In the genomic region with DNA sequence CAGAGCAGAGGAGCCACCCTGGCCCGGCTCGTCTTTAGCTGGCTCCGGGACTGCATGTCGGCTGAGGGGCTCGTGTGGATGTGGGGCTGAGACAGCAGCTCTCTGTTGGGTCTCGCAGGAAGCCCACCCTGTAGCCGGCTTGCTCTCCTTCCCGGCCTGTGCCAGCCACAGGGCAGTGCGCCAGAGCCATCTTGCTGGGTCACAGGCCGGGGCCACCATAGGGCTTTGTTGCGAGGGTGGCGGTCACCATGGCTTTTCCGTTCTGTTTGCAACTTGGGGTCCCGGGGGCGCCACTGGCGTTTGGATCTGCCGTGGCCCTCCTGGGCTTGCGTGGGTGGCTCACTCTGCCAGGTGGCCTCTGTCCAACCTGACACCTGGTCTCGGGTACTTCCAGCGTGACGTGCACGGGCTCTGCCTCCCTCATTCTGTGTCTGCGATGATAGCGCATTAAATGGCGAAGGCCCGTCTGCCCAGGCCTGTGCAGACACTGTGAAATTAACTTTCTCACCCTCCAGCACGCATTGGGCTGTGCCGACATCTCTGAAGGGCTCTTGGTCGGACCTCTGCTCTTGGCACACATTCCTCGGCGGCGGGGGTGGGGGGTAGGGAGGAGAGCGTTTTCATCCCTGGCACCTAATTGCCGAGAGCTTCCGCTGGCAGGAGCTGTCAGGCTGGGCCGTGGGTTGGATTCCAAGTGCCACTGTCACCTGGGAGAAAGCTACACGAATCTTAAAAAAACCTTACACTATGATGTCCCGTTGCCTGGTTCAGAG, we compare ENCODE assay signal across 32 cellular contexts.
"Had no signal": no experiment of that assay in that cellular context is flagged by ENCODE, and none has a peak within 500 bp of the region (broad histone marks: within the 10 kb centered on the region; RNA-seq: fewer than 3 reads in every experiment).

No MANE protein-coding gene starts in this region.

- H3K27ac Mint-ChIP-seq: activated CD4-positive, alpha-beta T cell treated with anti-CD3 and anti-CD28 coated beads, Interleukin-2, amount 10 ng/mL, durations not matched to agents 24 days and 14 days; activated CD8-positive, alpha-beta T cell treated with anti-CD3 and anti-CD28 coated beads for 36 hours; activated naive CD4-positive, alpha-beta T cell treated with anti-CD3 and anti-CD28 coated beads, Interleukin-2, amount 50 U/mL, for 24 hours; activated naive CD8-positive, alpha-beta T cell treated with anti-CD3 and anti-CD28 coated beads, Interleukin-2, amount 10 ng/mL, durations not matched to agents 7 days and 5 days; activated T-helper 2 cell treated with anti-CD3 and anti-CD28 coated beads, Interferon-gamma antibody, Interleukin-2, Interleukin-4, amounts not matched to agents 10 μg/mL and 5 μg/mL and 100 μg/mL, durations not matched to agents 14 hours and 24 hours and 36 hours; T-helper 1 cell treated with Interleukin-12 subunit alpha and Interleukin-12 subunit beta and Interleukin-4 antibody, amounts not matched to agents 30 μg/mL and 1 μg/mL, for 36 hours; T-helper 2 cell treated with Interferon-gamma antibody and Interleukin-4, amounts not matched to agents 5 μg/mL and 100 μg/mL, for 36 hours had no signal

- H3K4me1 Mint-ChIP-seq: activated CD4-positive, alpha-beta T cell treated with anti-CD3 and anti-CD28 coated beads, Interleukin-2, amount 10 ng/mL, durations not matched to agents 24 days and 14 days; activated naive CD4-positive, alpha-beta T cell treated with anti-CD3 and anti-CD28 coated beads, Interleukin-2, amount 50 U/mL, for 24 hours; activated naive CD8-positive, alpha-beta T cell treated with anti-CD3 and anti-CD28 coated beads, Interleukin-2, amount 10 ng/mL, durations not matched to agents 7 days and 5 days had no signal

- H3K9me3 ChIP-seq: ascending aorta, Peyer's patch, SJSA1, SK-N-SH had no signal

- H3K4me1 ChIP-seq: breast epithelium, Peyer's patch, SJSA1 had no signal

- H3K27me3 Mint-ChIP-seq: activated CD4-positive, alpha-beta T cell treated with anti-CD3 and anti-CD28 coated beads, Interleukin-2, amount 10 ng/mL, durations not matched to agents 24 days and 14 days; activated CD8-positive, alpha-beta T cell treated with anti-CD3 and anti-CD28 coated beads for 36 hours; activated naive CD4-positive, alpha-beta T cell treated with anti-CD3 and anti-CD28 coated beads, Interleukin-2, amount 50 U/mL, for 24 hours; activated naive CD8-positive, alpha-beta T cell treated with anti-CD3 and anti-CD28 coated beads, Interleukin-2, amount 10 ng/mL, durations not matched to agents 7 days and 5 days had no signal

- H3K9ac ChIP-seq: SK-N-SH had no signal

- H3K4me3 Mint-ChIP-seq: activated CD4-positive, alpha-beta T cell treated with anti-CD3 and anti-CD28 coated beads, Interleukin-2, amount 10 ng/mL, durations not matched to agents 24 days and 14 days; activated CD8-positive, alpha-beta T cell treated with anti-CD3 and anti-CD28 coated beads for 36 hours; activated naive CD4-positive, alpha-beta T cell treated with anti-CD3 and anti-CD28 coated beads, Interleukin-2, amount 50 U/mL, for 24 hours; activated naive CD8-positive, alpha-beta T cell treated with anti-CD3 and anti-CD28 coated beads, Interleukin-2, amount 10 ng/mL, durations not matched to agents 7 days and 5 days; T-helper 1 cell treated with Interleukin-12 subunit alpha and Interleukin-12 subunit beta and Interleukin-4 antibody, amounts not matched to agents 30 μg/mL and 1 μg/mL, for 36 hours; T-helper 2 cell treated with Interferon-gamma antibody and Interleukin-4, amounts not matched to agents 5 μg/mL and 100 μg/mL, for 36 hours had no signal

- H3K27me3 ChIP-seq: ascending aorta, breast epithelium, Peyer's patch, SJSA1 had no signal

- ATAC-seq: activated CD8-positive, alpha-beta T cell treated with anti-CD3 and anti-CD28 coated beads for 36 hours; K562; PC-3 had no signal

- H3K4me3 ChIP-seq: ascending aorta, breast epithelium, K562, Peyer's patch, SJSA1 had no signal

- H3K4me2 ChIP-seq: SK-N-SH had no signal

- DNase-seq: activated CD4-positive, alpha-beta T cell treated with anti-CD3 and anti-CD28 coated beads, Interleukin-2, amount 10 ng/mL, durations not matched to agents 24 days and 14 days; activated CD4-positive, alpha-beta T cell treated with anti-CD3 and anti-CD28 coated beads, Interleukin-2, amount 50 U/mL, for 4 hours; activated CD8-positive, alpha-beta T cell treated with anti-CD3 and anti-CD28 coated beads for 36 hours; activated gamma-delta T cell; activated naive CD4-positive, alpha-beta T cell treated with Interleukin-2 at 50 U/mL for 16 hours; activated naive CD8-positive, alpha-beta T cell treated with anti-CD3 and anti-CD28 coated beads, Interleukin-2, amount 10 ng/mL, durations not matched to agents 7 days and 5 days; activated T-cell treated with anti-CD3 and anti-CD28 coated beads, Interleukin-2, amount 50 U/mL, for 1 hour; amygdala; NCI-H1105; NCI-H1417 treated with DMSO at 0.1 percent for 48 hours; NCI-H187 treated with DMSO at 0.1 percent for 48 hours; NCI-H2081; NCI-H2171 treated with DMSO at 0.1 percent for 48 hours; NCI-H2227 treated with DMSO at 0.1 percent for 48 hours; NCI-H446; NCI-H510A treated with DMSO at 0.1 percent for 48 hours; NCI-H526 treated with DMSO at 0.1 percent for 48 hours; NCI-H82; NK-92 treated with Interleukin-12 subunit alpha and Interleukin-12 subunit beta, amount 100 ng/mL, for 24 hours; PC-3; Peyer's patch; RPMI8226; SHP77 treated with DMSO at 0.1 percent for 48 hours; SK-N-SH had no signal

- H3K27ac ChIP-seq: ascending aorta, breast epithelium, Peyer's patch, SJSA1 had no signal

- H3K36me3 ChIP-seq: breast epithelium had no signal

- H3K9me3 Mint-ChIP-seq: activated naive CD4-positive, alpha-beta T cell treated with anti-CD3 and anti-CD28 coated beads, Interleukin-2, amount 50 U/mL, for 24 hours had no signal
